Comparison of ENCODE assay signal across 1 cellular context in the genomic region with DNA sequence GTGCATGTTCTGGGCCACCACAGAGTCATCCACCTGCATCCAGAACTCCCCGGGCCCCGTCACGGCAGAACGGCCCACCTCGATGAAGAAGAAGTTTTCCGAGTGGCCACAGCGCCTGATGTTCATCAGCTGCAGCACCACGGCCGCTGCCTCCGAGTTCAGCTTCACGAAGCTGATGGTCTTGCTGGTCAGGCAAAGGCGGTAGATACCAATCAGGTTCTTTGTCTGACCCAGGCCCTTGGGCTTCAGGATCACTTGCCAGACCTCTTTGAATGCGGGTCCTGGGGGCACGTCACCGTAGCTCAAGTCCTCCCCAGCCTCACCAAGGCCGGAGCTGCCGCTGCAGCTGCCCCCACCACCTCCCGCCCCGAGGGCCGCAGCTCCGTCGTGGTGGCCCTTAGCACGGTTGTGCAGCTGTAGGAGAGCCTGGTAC.
TF ChIP-seq lines count a peak whose summit lies in the region.

No MANE protein-coding gene starts in this region.

TF ChIP-seq in IMR-90, 13 proteins besides CTCF, POLR2A, EP300 and RAD21:
- TF ChIP-seq RFX5 (IDR thresholded peaks at IDR 0.05; ENCODE audit: low read depth, low read length) (no peak), FOS (IDR thresholded peaks at IDR 0.05; ENCODE audit: low read depth, low read length) (no peak), NFE2L2 (IDR thresholded peaks at IDR 0.05; ENCODE audit: low read depth, low read length) (no peak), CEBPB (IDR thresholded peaks at IDR 0.05; ENCODE audit: low read depth, low read length) (no peak), BHLHE40 (IDR thresholded peaks at IDR 0.05; ENCODE audit: low read depth, low read length) (no peak), MAFK (IDR thresholded peaks at IDR 0.05; ENCODE audit: low read depth, low read length) (no peak), MAZ (IDR thresholded peaks at IDR 0.05; ENCODE audit: borderline replicate concordance, low read depth, low read length) (no peak), MXI1 (IDR thresholded peaks at IDR 0.05; ENCODE audit: borderline replicate concordance, low read depth, low read length) (no peak), SMC3 (IDR thresholded peaks at IDR 0.05; ENCODE audit: low read depth, low read length) (no peak), CHD1 (IDR thresholded peaks at IDR 0.05; ENCODE audit: low read depth, low read length) (no peak), RCOR1 (IDR thresholded peaks at IDR 0.05; ENCODE audit: insufficient replicate concordance, low read length) (no peak)
- TF ChIP-seq, protein P1, sequence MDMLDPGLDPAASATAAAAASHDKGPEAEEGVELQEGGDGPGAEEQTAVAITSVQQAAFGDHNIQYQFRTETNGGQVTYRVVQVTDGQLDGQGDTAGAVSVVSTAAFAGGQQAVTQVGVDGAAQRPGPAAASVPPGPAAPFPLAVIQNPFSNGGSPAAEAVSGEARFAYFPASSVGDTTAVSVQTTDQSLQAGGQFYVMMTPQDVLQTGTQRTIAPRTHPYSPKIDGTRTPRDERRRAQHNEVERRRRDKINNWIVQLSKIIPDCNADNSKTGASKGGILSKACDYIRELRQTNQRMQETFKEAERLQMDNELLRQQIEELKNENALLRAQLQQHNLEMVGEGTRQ (IDR thresholded peaks at IDR 0.05; ENCODE audit: low read depth, low read length), result no peak
- TF ChIP-seq, protein P2, sequence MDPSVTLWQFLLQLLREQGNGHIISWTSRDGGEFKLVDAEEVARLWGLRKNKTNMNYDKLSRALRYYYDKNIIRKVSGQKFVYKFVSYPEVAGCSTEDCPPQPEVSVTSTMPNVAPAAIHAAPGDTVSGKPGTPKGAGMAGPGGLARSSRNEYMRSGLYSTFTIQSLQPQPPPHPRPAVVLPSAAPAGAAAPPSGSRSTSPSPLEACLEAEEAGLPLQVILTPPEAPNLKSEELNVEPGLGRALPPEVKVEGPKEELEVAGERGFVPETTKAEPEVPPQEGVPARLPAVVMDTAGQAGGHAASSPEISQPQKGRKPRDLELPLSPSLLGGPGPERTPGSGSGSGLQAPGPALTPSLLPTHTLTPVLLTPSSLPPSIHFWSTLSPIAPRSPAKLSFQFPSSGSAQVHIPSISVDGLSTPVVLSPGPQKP (IDR thresholded peaks at IDR 0.05; ENCODE audit: borderline replicate concordance, low read depth, low read length), result no peak
